Comparison of ENCODE assay signal across 1 cellular context in genomic region chr6:45351667-45352066, GRCh38.
TF ChIP-seq lines count a peak whose summit lies in the region.

No MANE protein-coding gene starts in this region.

TF ChIP-seq in GM23338, 12 proteins besides CTCF, POLR2A, EP300 and RAD21 (continued from another document):
- no peak for TF ChIP-seq ZNF331 (CRISPR knock-in tag; IDR thresholded peaks at IDR 0.05; ENCODE audit: low read depth)
TF ChIP-seq in GM23338: peak in this region for 0.
